1 cellular context compared by ENCODE assay signal in the genomic region with DNA sequence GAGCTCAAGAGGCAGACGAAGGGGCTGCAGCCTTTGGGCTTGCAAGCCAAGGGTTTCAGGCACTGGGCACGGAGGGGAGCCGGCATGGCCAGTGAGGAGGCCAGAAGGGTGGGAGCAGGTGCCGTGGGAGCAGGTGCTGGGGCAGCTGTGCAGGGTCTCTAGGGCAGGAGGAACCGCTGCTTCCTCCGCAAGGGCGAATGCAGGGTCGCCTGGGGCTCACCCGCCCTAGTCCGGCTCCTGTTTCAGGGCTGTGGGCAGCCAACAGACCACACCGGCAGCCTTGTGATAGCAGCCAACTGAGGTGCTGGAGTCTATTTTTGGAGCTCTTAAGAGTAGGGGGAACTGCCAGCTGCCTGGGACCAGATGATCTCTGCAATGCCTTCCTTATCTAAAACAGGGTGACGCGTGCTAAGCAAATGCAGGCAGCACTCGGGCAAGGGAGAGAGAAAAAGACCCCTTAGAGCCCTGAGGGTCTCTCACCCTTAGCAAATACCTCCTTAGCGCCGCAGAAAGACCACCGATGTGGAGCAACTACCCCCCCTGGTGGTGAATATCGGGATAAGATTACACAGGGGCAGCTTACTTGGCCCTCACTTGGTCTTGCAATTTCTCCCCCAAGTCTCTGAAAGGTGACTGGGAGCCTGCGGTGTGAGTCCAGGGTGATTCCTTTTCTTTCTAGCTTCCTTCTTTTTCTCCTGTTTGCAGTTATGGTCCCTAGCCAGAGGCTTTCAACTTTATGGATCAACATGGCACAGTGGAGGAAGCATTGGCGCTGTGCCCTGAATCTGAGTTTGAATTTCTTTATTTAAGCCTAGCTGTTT.
A peak's percentile ranks its signal among the peaks of the same experiment; 100 is the strongest.
TF ChIP-seq lines count a peak whose summit lies in the region.

No MANE protein-coding gene starts in this region.

TF ChIP-seq in GM12878, 131 proteins besides CTCF, POLR2A, EP300 and RAD21:
- TF ChIP-seq NR2F1 (conservative IDR thresholded peaks at IDR 0.05) (0 out of 2 replicates have a peak, but pooled peaks have one; percentile 24), MEF2B (IDR thresholded peaks at IDR 0.05; ENCODE audit: partially characterized antibody, poor library complexity, severe bottlenecking) (peak; percentile 86), IKZF1 (conservative IDR thresholded peaks at IDR 0.05) (0 out of 2 replicates have a peak, but pooled peaks have one; percentile 18), SPI1 (IDR thresholded peaks at IDR 0.05; ENCODE audit: borderline replicate concordance, insufficient read depth, low read depth, low read length) (0 out of 2 replicates have a peak, but pooled peaks have one; percentile 17), YY1 (IDR thresholded peaks at IDR 0.05; ENCODE audit: low read depth, low read length) (0 out of 2 replicates have a peak, but pooled peaks have one; percentile 42), HCFC1 (IDR thresholded peaks at IDR 0.05; ENCODE audit: low read length) (0 out of 2 replicates have a peak, but pooled peaks have one; percentile 6), BHLHE40 (IDR thresholded peaks at IDR 0.05; ENCODE audit: borderline replicate concordance in 1 of 2, low read depth in 2 of 2, low read length in 1 of 2) (peak in 1 of 2 experiments; percentile 8; a peak in 1 of 4 replicates), HDGF (IDR thresholded peaks at IDR 0.05) (peak; percentile 37; the same call in 1 of the 2 replicates), TCF7 (IDR thresholded peaks at IDR 0.05; ENCODE audit: borderline replicate concordance) (no peak), TBL1XR1 (IDR thresholded peaks at IDR 0.05; ENCODE audit: low read depth, low read length) (no peak), TCF12 (IDR thresholded peaks at IDR 0.05; ENCODE audit: low read depth, low read length) (0 out of 2 replicates have a peak, but pooled peaks have one; percentile 52), GATAD2B (conservative IDR thresholded peaks at IDR 0.05; ENCODE audit: low read depth) (0 out of 2 replicates have a peak, but pooled peaks have one; percentile 43), SMC3 (IDR thresholded peaks at IDR 0.05; ENCODE audit: borderline replicate concordance, low read length) (peak; percentile 91)
- TF ChIP-seq, protein P1, sequence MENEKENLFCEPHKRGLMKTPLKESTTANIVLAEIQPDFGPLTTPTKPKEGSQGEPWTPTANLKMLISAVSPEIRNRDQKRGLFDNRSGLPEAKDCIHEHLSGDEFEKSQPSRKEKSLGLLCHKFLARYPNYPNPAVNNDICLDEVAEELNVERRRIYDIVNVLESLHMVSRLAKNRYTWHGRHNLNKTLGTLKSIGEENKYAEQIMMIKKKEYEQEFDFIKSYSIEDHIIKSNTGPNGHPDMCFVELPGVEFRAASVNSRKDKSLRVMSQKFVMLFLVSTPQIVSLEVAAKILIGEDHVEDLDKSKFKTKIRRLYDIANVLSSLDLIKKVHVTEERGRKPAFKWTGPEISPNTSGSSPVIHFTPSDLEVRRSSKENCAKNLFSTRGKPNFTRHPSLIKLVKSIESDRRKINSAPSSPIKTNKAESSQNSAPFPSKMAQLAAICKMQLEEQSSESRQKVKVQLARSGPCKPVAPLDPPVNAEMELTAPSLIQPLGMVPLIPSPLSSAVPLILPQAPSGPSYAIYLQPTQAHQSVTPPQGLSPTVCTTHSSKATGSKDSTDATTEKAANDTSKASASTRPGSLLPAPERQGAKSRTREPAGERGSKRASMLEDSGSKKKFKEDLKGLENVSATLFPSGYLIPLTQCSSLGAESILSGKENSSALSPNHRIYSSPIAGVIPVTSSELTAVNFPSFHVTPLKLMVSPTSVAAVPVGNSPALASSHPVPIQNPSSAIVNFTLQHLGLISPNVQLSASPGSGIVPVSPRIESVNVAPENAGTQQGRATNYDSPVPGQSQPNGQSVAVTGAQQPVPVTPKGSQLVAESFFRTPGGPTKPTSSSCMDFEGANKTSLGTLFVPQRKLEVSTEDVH (IDR thresholded peaks at IDR 0.05; ENCODE audit: low read depth, partially characterized antibody), result no peak
- TF ChIP-seq, protein P2, sequence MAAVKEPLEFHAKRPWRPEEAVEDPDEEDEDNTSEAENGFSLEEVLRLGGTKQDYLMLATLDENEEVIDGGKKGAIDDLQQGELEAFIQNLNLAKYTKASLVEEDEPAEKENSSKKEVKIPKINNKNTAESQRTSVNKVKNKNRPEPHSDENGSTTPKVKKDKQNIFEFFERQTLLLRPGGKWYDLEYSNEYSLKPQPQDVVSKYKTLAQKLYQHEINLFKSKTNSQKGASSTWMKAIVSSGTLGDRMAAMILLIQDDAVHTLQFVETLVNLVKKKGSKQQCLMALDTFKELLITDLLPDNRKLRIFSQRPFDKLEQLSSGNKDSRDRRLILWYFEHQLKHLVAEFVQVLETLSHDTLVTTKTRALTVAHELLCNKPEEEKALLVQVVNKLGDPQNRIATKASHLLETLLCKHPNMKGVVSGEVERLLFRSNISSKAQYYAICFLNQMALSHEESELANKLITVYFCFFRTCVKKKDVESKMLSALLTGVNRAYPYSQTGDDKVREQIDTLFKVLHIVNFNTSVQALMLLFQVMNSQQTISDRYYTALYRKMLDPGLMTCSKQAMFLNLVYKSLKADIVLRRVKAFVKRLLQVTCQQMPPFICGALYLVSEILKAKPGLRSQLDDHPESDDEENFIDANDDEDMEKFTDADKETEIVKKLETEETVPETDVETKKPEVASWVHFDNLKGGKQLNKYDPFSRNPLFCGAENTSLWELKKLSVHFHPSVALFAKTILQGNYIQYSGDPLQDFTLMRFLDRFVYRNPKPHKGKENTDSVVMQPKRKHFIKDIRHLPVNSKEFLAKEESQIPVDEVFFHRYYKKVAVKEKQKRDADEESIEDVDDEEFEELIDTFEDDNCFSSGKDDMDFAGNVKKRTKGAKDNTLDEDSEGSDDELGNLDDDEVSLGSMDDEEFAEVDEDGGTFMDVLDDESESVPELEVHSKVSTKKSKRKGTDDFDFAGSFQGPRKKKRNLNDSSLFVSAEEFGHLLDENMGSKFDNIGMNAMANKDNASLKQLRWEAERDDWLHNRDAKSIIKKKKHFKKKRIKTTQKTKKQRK (IDR thresholded peaks at IDR 0.05; ENCODE audit: low read depth, low read length), result no peak
